ENCODE assay signal across 2 cellular contexts in the genomic region with DNA sequence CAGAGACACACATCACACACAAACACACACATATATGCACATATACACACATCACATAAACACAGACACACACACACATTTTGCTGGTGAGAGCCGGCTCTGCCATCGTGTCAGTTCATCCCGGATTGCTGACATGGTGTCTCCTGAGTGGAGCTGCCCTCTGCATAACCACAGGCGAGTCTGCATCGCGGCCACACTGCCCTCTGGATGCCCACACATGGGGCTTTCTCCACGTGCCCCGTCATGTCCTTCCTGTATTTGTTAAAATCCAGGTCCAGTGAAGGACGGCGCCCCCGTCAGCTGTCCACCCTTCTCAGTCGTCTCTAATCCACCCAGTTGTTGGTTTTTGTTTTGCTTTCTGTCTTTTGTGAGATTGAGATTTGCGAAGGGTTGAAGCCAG.
TF ChIP-seq lines count a peak whose summit lies in the region.

No MANE protein-coding gene starts in this region.

TF ChIP-seq in IMR-90, 13 proteins besides CTCF, POLR2A, EP300 and RAD21:
- TF ChIP-seq CEBPB (IDR thresholded peaks at IDR 0.05; ENCODE audit: low read depth, low read length) (no peak), SMC3 (IDR thresholded peaks at IDR 0.05; ENCODE audit: low read depth, low read length) (no peak), FOS (IDR thresholded peaks at IDR 0.05; ENCODE audit: low read depth, low read length) (no peak), CHD1 (IDR thresholded peaks at IDR 0.05; ENCODE audit: low read depth, low read length) (no peak), MAZ (IDR thresholded peaks at IDR 0.05; ENCODE audit: borderline replicate concordance, low read depth, low read length) (no peak), USF2 (IDR thresholded peaks at IDR 0.05; ENCODE audit: low read depth, low read length) (no peak), RCOR1 (IDR thresholded peaks at IDR 0.05; ENCODE audit: insufficient replicate concordance, low read length) (no peak), NFE2L2 (IDR thresholded peaks at IDR 0.05; ENCODE audit: low read depth, low read length) (no peak), RFX5 (IDR thresholded peaks at IDR 0.05; ENCODE audit: low read depth, low read length) (no peak), MAFK (IDR thresholded peaks at IDR 0.05; ENCODE audit: low read depth, low read length) (no peak), ELK1 (IDR thresholded peaks at IDR 0.05; ENCODE audit: borderline replicate concordance, low read depth, low read length) (no peak)
TF ChIP-seq in IMR-90: peak in this region for 0.

TF ChIP-seq in GM12878, 131 proteins besides CTCF, POLR2A, EP300 and RAD21:
- no peak for TF ChIP-seq SIX5 (IDR thresholded peaks at IDR 0.05; ENCODE audit: low read depth, low read length, severe bottlenecking)
- peak; percentile 48 for TF ChIP-seq BCL3 (IDR thresholded peaks at IDR 0.05; ENCODE audit: borderline replicate concordance, insufficient read depth, low read depth, low read length, poor library complexity, severe bottlenecking)
